In the genomic region with DNA sequence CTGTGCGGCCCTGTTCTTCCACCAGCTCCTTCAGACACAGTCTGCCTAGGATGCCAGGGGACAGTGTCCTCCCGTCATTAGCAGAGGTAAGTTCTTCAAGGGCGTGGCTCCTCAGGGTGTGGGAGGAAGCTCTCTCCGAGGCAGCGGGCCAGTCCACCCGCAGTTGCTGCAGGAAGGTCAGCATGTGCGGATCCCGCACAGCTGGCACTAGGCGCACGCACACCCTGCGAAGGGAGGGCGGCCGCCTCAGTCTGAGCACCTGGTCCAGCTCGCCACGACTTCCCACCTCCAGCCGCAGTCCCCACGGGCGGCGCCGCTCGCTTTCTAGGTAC, we compare ENCODE assay signal across 8 cellular contexts. TPM values are rescaled to one million over a fixed set of nuclear protein-coding genes. Genes with fewer than 3 reads are reported as not detected.
DNase-seq lines count a peak whose midpoint lies in the region; ATAC-seq and TF ChIP-seq lines count a peak whose summit lies in the region.

No MANE protein-coding gene starts in this region.

- peaks cover 32% of the 10 kb centered on the region for H3F3A ChIP-seq in SK-N-SH (replicated peaks; ENCODE audit: insufficient read depth)

- no peak for ATAC-seq in HG02678 (IDR thresholded peaks at IDR 0.05; ENCODE audit: unreplicated experiment)

- no peak overlapping the region for H2AFZ ChIP-seq in SK-N-SH (ENCODE audit: low read depth)

- peak overlapping the region; percentile 89 to 99; a peak in 3 of 4 replicates for H3K27ac ChIP-seq in SK-N-SH (ENCODE audit: low read depth in 2 of 2, low read length in 1 of 2)
- peak overlapping the region in 19 of 21 experiments; percentile 64 to 100 (median 84) for H3K27ac ChIP-seq in skin epidermis

- TF ChIP-seq EP300 in SK-N-SH (IDR thresholded peaks at IDR 0.05; ENCODE audit: borderline replicate concordance in 1 of 2, low read depth in 1 of 2, low read length in 1 of 2) = no peak

- no peak for TF ChIP-seq RAD21 in SK-N-SH (IDR thresholded peaks at IDR 0.05; ENCODE audit: low read length)

- peak overlapping the region; percentile 83 to 87 for H3K4me3 ChIP-seq in SK-N-SH (ENCODE audit: low read depth in 2 of 2, low read length in 1 of 2)
- peak overlapping the region; percentile 86 for H3K4me3 ChIP-seq in fibroblast of villous mesenchyme (ENCODE audit: low read depth, low read length)
- peak overlapping the region; percentile 77 to 97 (median 81) for H3K4me3 ChIP-seq in skin epidermis

- peaks cover 5 to 41% of the 10 kb centered on the region in 2 experiments for H3K36me3 ChIP-seq in SK-N-SH (replicated peaks in 1 of 2; ENCODE audit: control insufficient read depth in 1 of 2, insufficient read depth in 2 of 2, low read length in 1 of 2)

- TF ChIP-seq CTCF in SK-N-SH (IDR thresholded peaks at IDR 0.05) (no peak), fibroblast of villous mesenchyme (IDR thresholded peaks at IDR 0.05; ENCODE audit: insufficient read depth, low read depth, low read length) (no peak)

- H3K27me3 ChIP-seq in SK-N-SH (ENCODE audit: insufficient read depth) = no peaks in the 10 kb centered on the region

- peaks cover 0 to 29% of the 10 kb centered on the region in 2 experiments; a peak in 1 of 4 replicates for H3K4me1 ChIP-seq in SK-N-SH (ENCODE audit: control insufficient read depth in 1 of 2, insufficient read depth in 2 of 2, low read depth in 1 of 2, low read length in 1 of 2)

- WGBS in SK-N-SH (ENCODE audit: low lambda C conversion rate) = 17% methylated on average over 4 of the region's 21 CpGs

- H3K9me3 ChIP-seq in SK-N-SH = no peaks in the 10 kb centered on the region

- peaks cover 55% of the 10 kb centered on the region for H3K79me2 ChIP-seq in SK-N-SH (ENCODE audit: insufficient read depth)

- no peaks in the 10 kb centered on the region for H3K9me2 ChIP-seq in SK-N-SH

- CTCF ChIA-PET in SK-N-SH (lab: Yijun Ruan, JAX) = interaction anchor here (0.7 to 14.2 kb wide), 7 partner anchors 9 to 432 kb away, joined by 3 to 114 read pairs (median 3); a partner anchor contains a TSS

- POLR2A ChIA-PET in SK-N-SH (lab: Yijun Ruan, JAX) = interaction anchor here (0.6 to 3.7 kb wide), 4 partner anchors 10 to 79 kb away, joined by 3 to 46 read pairs (median 4); a partner anchor contains a TSS

- H3K4me2 ChIP-seq in SK-N-SH = peak overlapping the region; percentile 97

- H4K20me1 ChIP-seq in SK-N-SH (ENCODE audit: insufficient read depth) = peaks cover 26% of the 10 kb centered on the region

- DNase-seq in NCI-H2227 (lab: John Stamatoyannopoulos, UW; ENCODE audit: unreplicated experiment) = peak; percentile 64
- no peak for DNase-seq in NCI-H2227 treated with DMSO at 0.1 percent for 48 hours (lab: John Stamatoyannopoulos, UW)
- no peak for DNase-seq in SK-N-SH
- no peak for DNase-seq in fibroblast of villous mesenchyme (ENCODE audit: low read depth)
- DNase-seq in foreskin melanocyte = no peak
- no peak for DNase-seq in DMS53 (lab: John Stamatoyannopoulos, UW)

- H3K9ac ChIP-seq in SK-N-SH = peak overlapping the region; percentile 80

TF ChIP-seq in SK-N-SH, 30 proteins besides CTCF, POLR2A, EP300 and RAD21:
- TF ChIP-seq TCF12 (IDR thresholded peaks at IDR 0.05) = no peak
- no peak for TF ChIP-seq FOXJ3 (CRISPR knock-in tag; IDR thresholded peaks at IDR 0.05)
- no peak for TF ChIP-seq RXRA (IDR thresholded peaks at IDR 0.05; ENCODE audit: borderline replicate concordance, low read depth)
- TF ChIP-seq, protein P1, sequence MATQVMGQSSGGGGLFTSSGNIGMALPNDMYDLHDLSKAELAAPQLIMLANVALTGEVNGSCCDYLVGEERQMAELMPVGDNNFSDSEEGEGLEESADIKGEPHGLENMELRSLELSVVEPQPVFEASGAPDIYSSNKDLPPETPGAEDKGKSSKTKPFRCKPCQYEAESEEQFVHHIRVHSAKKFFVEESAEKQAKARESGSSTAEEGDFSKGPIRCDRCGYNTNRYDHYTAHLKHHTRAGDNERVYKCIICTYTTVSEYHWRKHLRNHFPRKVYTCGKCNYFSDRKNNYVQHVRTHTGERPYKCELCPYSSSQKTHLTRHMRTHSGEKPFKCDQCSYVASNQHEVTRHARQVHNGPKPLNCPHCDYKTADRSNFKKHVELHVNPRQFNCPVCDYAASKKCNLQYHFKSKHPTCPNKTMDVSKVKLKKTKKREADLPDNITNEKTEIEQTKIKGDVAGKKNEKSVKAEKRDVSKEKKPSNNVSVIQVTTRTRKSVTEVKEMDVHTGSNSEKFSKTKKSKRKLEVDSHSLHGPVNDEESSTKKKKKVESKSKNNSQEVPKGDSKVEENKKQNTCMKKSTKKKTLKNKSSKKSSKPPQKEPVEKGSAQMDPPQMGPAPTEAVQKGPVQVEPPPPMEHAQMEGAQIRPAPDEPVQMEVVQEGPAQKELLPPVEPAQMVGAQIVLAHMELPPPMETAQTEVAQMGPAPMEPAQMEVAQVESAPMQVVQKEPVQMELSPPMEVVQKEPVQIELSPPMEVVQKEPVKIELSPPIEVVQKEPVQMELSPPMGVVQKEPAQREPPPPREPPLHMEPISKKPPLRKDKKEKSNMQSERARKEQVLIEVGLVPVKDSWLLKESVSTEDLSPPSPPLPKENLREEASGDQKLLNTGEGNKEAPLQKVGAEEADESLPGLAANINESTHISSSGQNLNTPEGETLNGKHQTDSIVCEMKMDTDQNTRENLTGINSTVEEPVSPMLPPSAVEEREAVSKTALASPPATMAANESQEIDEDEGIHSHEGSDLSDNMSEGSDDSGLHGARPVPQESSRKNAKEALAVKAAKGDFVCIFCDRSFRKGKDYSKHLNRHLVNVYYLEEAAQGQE (IDR thresholded peaks at IDR 0.05; ENCODE audit: low read depth, low read length) = no peak
- no peak for TF ChIP-seq ELF1 (IDR thresholded peaks at IDR 0.05)
- TF ChIP-seq SMC3 (IDR thresholded peaks at IDR 0.05; ENCODE audit: low read depth, low read length) = no peak
- TF ChIP-seq, protein P2, sequence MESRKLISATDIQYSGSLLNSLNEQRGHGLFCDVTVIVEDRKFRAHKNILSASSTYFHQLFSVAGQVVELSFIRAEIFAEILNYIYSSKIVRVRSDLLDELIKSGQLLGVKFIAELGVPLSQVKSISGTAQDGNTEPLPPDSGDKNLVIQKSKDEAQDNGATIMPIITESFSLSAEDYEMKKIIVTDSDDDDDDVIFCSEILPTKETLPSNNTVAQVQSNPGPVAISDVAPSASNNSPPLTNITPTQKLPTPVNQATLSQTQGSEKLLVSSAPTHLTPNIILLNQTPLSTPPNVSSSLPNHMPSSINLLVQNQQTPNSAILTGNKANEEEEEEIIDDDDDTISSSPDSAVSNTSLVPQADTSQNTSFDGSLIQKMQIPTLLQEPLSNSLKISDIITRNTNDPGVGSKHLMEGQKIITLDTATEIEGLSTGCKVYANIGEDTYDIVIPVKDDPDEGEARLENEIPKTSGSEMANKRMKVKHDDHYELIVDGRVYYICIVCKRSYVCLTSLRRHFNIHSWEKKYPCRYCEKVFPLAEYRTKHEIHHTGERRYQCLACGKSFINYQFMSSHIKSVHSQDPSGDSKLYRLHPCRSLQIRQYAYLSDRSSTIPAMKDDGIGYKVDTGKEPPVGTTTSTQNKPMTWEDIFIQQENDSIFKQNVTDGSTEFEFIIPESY (IDR thresholded peaks at IDR 0.05; ENCODE audit: borderline replicate concordance, low read depth) = no peak
- TF ChIP-seq JUND (IDR thresholded peaks at IDR 0.05) = no peak
- no peak for TF ChIP-seq CHD2 (IDR thresholded peaks at IDR 0.05; ENCODE audit: low read length, partially characterized antibody)

RNA-seq across cellular contexts. Expression of a gene that starts 0.8 kb away (rescaled TPM):
- polyA plus RNA-seq in SK-N-SH (2012; rRNA removed) = 82.7 and 99.4 TPM in 2 replicates
- 42.3 and 58.1 TPM in 2 replicates for polyA plus RNA-seq in SK-N-SH (2012; cell fraction: cytosol; rRNA removed)
- 371 and 402 TPM in 2 replicates for polyA plus RNA-seq in SK-N-SH (2012; cell fraction: nucleus; rRNA removed)
- 40.6 and 43.2 TPM in 2 replicates for total RNA-seq in fibroblast of villous mesenchyme

RNA-seq across cellular contexts. Expression of a gene that starts 4.3 kb away (rescaled TPM):
- polyA plus RNA-seq in SK-N-SH (2012; rRNA removed) = 85.3 and 104 TPM in 2 replicates
- 48.3 and 76.9 TPM in 2 replicates for polyA plus RNA-seq in SK-N-SH (2012; cell fraction: cytosol; rRNA removed)
- 36.4 and 46.2 TPM in 2 replicates for polyA plus RNA-seq in SK-N-SH (2012; cell fraction: nucleus; rRNA removed)
- 39.3 and 48.3 TPM in 2 replicates for total RNA-seq in fibroblast of villous mesenchyme

RNA-seq across cellular contexts. Expression of a gene that starts 10.4 kb away (rescaled TPM):
- 230 and 277 TPM in 2 replicates for polyA plus RNA-seq in SK-N-SH (2012; rRNA removed)
- polyA plus RNA-seq in SK-N-SH (2012; cell fraction: cytosol; rRNA removed) = 65.3 and 95.1 TPM in 2 replicates
- polyA plus RNA-seq in SK-N-SH (2012; cell fraction: nucleus; rRNA removed) = 1,525 and 1,565 TPM in 2 replicates
- total RNA-seq in fibroblast of villous mesenchyme = 75.6 and 77.3 TPM in 2 replicates

RNA-seq across cellular contexts. Expression of a gene that starts 11.6 kb away (rescaled TPM):
- polyA plus RNA-seq in SK-N-SH (2012; rRNA removed) = 305 and 346 TPM in 2 replicates
- polyA plus RNA-seq in SK-N-SH (2012; cell fraction: cytosol; rRNA removed) = 247 and 282 TPM in 2 replicates
- polyA plus RNA-seq in SK-N-SH (2012; cell fraction: nucleus; rRNA removed) = 502 and 507 TPM in 2 replicates
- total RNA-seq in fibroblast of villous mesenchyme = 225 and 260 TPM in 2 replicates

RNA-seq across cellular contexts. Expression of a gene that starts 27.6 kb away (rescaled TPM):
- polyA plus RNA-seq in SK-N-SH (2012; rRNA removed) = 21.0 and 21.4 TPM in 2 replicates
- polyA plus RNA-seq in SK-N-SH (2012; cell fraction: cytosol; rRNA removed) = 7.5 and 11.8 TPM in 2 replicates
- polyA plus RNA-seq in SK-N-SH (2012; cell fraction: nucleus; rRNA removed) = 83.7 and 101 TPM in 2 replicates
- 23.8 and 26.8 TPM in 2 replicates for total RNA-seq in fibroblast of villous mesenchyme
